Comparison of ENCODE assay signal across 18 cellular contexts in the genomic region with DNA sequence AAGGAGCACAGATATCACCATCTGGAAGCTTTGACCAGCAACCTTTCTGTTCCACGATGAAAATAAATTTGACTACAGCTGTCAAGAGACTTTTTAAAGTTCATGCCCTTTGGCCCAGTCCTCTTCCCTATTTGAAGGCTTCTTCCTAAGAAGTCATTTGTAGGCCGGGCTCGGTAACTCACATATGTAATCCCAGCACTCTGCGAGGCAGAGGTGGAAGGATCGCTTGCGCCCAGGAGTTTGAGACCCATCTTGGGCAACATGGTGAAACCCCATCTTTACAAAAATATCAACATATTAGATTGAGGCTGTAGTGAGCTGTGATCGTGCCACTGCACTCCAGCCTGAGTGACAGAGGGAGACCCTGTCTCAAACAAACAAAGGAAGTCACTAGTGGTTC.
"Had no signal": no experiment of that assay in that cellular context is flagged by ENCODE, and none has a peak within 500 bp of the region (broad histone marks: within the 10 kb centered on the region; RNA-seq: fewer than 3 reads in every experiment).

No MANE protein-coding gene starts in this region.

- H3K36me3 ChIP-seq: adrenal gland, esophagus muscularis mucosa, right atrium auricular region, suprapubic skin, transverse colon had no signal

- H3K4me3 Mint-ChIP-seq: activated B cell treated with CpG ODN at 0.5 μM for 24 hours; activated CD4-positive, alpha-beta memory T cell treated with anti-CD3 and anti-CD28 coated beads, Interleukin-2, amount 10 ng/mL, durations not matched to agents 7 days and 5 days; dendritic cell treated with granulocyte-macrophage colony-stimulating factor and Interleukin-4, amounts not matched to agents 40 ng/mL and 50 ng/mL, for 4 days; natural killer cell treated with Interleukin-12 subunit alpha and Interleukin-12 subunit beta and Interleukin-15 and Interleukin-18, amount 100 ng/mL, for 72 hours; stimulated activated naive CD8-positive, alpha-beta T cell treated with anti-CD3 and anti-CD28 coated beads, Interleukin-15, amount 100 ng/mL, for 72 hours had no signal

- FAIRE-seq: bronchial epithelial cell had no signal

- H3K4me3 ChIP-seq: adrenal gland, esophagus muscularis mucosa, right atrium auricular region, suprapubic skin, transverse colon had no signal

- H3K36me3 Mint-ChIP-seq: activated naive CD4-positive, alpha-beta T cell treated with anti-CD3 and anti-CD28 coated beads, Interleukin-2, amount 50 U/mL, for 72 hours; natural killer cell treated with Interleukin-12 subunit alpha and Interleukin-12 subunit beta and Interleukin-15 and Interleukin-18, amount 100 ng/mL, for 72 hours had no signal

- H3K9me3 Mint-ChIP-seq: activated CD4-positive, alpha-beta memory T cell treated with anti-CD3 and anti-CD28 coated beads, Interleukin-2, amount 10 ng/mL, durations not matched to agents 7 days and 5 days; dendritic cell treated with granulocyte-macrophage colony-stimulating factor and Interleukin-4, amounts not matched to agents 40 ng/mL and 50 ng/mL, for 4 days; natural killer cell treated with Interleukin-12 subunit alpha and Interleukin-12 subunit beta and Interleukin-15 and Interleukin-18, amount 100 ng/mL, for 72 hours had no signal

- H3K27me3 ChIP-seq: adrenal gland, esophagus muscularis mucosa, right atrium auricular region, suprapubic skin, transverse colon had no signal

- H3K27me3 Mint-ChIP-seq: progenitor cell of endocrine pancreas had no signal

- H3K27ac Mint-ChIP-seq: activated B cell treated with CpG ODN at 0.5 μM for 24 hours; activated CD4-positive, alpha-beta memory T cell treated with anti-CD3 and anti-CD28 coated beads, Interleukin-2, amount 10 ng/mL, durations not matched to agents 7 days and 5 days; activated naive CD4-positive, alpha-beta T cell treated with anti-CD3 and anti-CD28 coated beads, Interleukin-2, amount 50 U/mL, for 72 hours; dendritic cell treated with granulocyte-macrophage colony-stimulating factor and Interleukin-4, amounts not matched to agents 40 ng/mL and 50 ng/mL, for 4 days; natural killer cell treated with Interleukin-12 subunit alpha and Interleukin-12 subunit beta and Interleukin-15 and Interleukin-18, amount 100 ng/mL, for 72 hours; progenitor cell of endocrine pancreas had no signal

- ATAC-seq: activated naive CD4-positive, alpha-beta T cell treated with anti-CD3 and anti-CD28 coated beads, Interleukin-2, amount 50 U/mL, for 72 hours; natural killer cell treated with Interleukin-12 subunit alpha and Interleukin-12 subunit beta and Interleukin-15 and Interleukin-18, amount 100 ng/mL, for 72 hours; stimulated activated naive CD8-positive, alpha-beta T cell treated with anti-CD3 and anti-CD28 coated beads, Interleukin-15, amount 100 ng/mL, for 72 hours had no signal

- DNase-seq: activated B cell treated with CpG ODN at 0.5 μM for 24 hours; activated CD4-positive, alpha-beta memory T cell treated with anti-CD3 and anti-CD28 coated beads, Interleukin-2, amount 10 ng/mL, durations not matched to agents 7 days and 5 days; activated CD4-positive, alpha-beta T cell treated with anti-CD3 and anti-CD28 coated beads for 4 hours; activated gamma-delta T cell treated with Interleukin-2 at 50 U/mL for 16 hours; effector CD8-positive, alpha-beta T cell; nucleus accumbens; stimulated activated CD4-positive, alpha-beta T cell treated with anti-CD3 and anti-CD28 coated beads, Interleukin-2, amount 100 ng/mL, for 24 hours; stimulated activated naive CD8-positive, alpha-beta T cell treated with anti-CD3 and anti-CD28 coated beads, Interleukin-15, amount 100 ng/mL, for 72 hours; transverse colon had no signal

- H3K9me3 ChIP-seq: adrenal gland, esophagus muscularis mucosa, right atrium auricular region, suprapubic skin, transverse colon had no signal

- H3K27ac ChIP-seq: adrenal gland, esophagus muscularis mucosa, right atrium auricular region, suprapubic skin had no signal
